Comparison of ENCODE assay signal across 14 cellular contexts in the genomic region with DNA sequence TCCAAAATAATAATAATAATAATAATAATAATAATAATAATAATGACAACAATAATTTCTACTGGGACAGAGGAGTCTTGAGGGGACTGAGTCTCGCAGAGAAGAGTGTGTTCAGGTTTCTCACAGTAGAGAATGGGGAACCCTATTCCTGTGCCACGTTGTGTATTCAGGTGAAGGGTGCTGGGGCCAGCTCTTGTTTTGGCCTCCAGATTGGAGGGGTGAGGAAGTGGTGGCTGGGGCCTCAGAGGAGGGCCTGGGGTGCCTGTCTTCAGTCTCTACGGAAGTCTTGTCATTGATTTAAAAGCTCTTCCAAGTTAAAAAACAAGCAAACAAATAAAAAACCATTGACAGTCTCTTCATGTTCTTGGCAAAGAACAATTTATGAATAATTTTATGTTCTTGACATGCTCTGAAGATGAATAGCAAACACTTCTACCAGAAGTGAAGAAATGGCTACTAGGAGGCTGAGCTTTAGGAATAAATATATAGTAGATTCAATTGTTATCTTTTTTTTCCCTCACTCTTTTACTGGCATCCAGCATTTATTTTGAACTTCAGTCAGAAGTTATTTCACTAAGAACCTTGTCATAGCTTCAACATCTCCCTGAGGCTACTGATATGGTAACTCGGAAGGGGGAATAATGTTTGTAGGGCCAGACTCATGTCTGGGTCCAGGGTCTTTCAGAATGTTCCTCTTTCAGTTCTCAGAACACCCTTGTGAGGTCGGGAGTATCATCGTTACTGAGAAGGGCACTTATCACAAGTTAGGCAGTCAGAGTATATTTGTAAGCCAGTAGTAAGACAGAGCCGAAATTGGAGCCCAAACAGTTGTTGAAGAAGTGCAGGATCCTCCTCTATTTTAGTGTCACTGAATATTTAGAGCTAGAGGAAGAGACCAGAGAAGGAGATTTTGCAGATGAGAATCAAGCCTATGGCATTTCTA. TPM values are rescaled to one million over a fixed set of nuclear protein-coding genes. Genes with fewer than 3 reads are reported as not detected.
A peak's percentile ranks its signal among the peaks of the same experiment; 100 is the strongest.
DNase-seq lines count a peak whose midpoint lies in the region; ATAC-seq and TF ChIP-seq lines count a peak whose summit lies in the region.
"Had no signal": no experiment of that assay in that cellular context is flagged by ENCODE, and none has a peak within 500 bp of the region (broad histone marks: within the 10 kb centered on the region; RNA-seq: fewer than 3 reads in every experiment).

No MANE protein-coding gene starts in this region.

- DNase-seq in naive B cell (no peak), GM10266 (ENCODE audit: extremely low spot score) (no peak), foreskin melanocyte (no peak), islet precursor cell (no peak), MCF 10A (ENCODE audit: unreplicated experiment) (no peak)
- DNase-seq: activated CD4-positive, alpha-beta T cell treated with anti-CD3 and anti-CD28 coated beads for 48 hours; activated naive CD4-positive, alpha-beta T cell treated with anti-CD3 and anti-CD28 coated beads, Interleukin-2, amount 10 ng/mL, durations not matched to agents 7 days and 5 days; mesenchymal stem cell; NCI-H2029; RPMI8226 had no signal

- H3K36me3 Mint-ChIP-seq in naive B cell, result no peaks in the 10 kb centered on the region
- H3K36me3 Mint-ChIP-seq in MCF 10A (ENCODE audit: insufficient read depth, unreplicated experiment), result no peaks in the 10 kb centered on the region

- peak; percentile 90 for ATAC-seq in GM18868 (IDR thresholded peaks at IDR 0.05; ENCODE audit: unreplicated experiment)
- peak; percentile 61 for ATAC-seq in GM21619 (IDR thresholded peaks at IDR 0.05; ENCODE audit: unreplicated experiment)
- peak; percentile 59 for ATAC-seq in HG03469 (IDR thresholded peaks at IDR 0.05; ENCODE audit: unreplicated experiment)
- peak; percentile 61 to 81 for ATAC-seq in naive B cell (ENCODE audit: low read depth in 2 of 2)
- ATAC-seq: gastroesophageal sphincter had no signal

- H3K27ac Mint-ChIP-seq in naive B cell (peak overlapping the region; percentile 4 to 76 (median 46)), MCF 10A (ENCODE audit: low read depth, unreplicated experiment) (no peak overlapping the region)
- H3K27ac Mint-ChIP-seq: activated naive CD4-positive, alpha-beta T cell treated with anti-CD3 and anti-CD28 coated beads, Interleukin-2, amount 10 ng/mL, durations not matched to agents 7 days and 5 days had no signal

- H3K4me3 Mint-ChIP-seq in naive B cell (peak overlapping the region in 2 of 8 donors; percentile 4 to 9), MCF 10A (ENCODE audit: unreplicated experiment) (no peak overlapping the region)
- H3K4me3 Mint-ChIP-seq: activated naive CD4-positive, alpha-beta T cell treated with anti-CD3 and anti-CD28 coated beads, Interleukin-2, amount 10 ng/mL, durations not matched to agents 7 days and 5 days had no signal

- H3K9me3 Mint-ChIP-seq in naive B cell (no peaks in the 10 kb centered on the region), MCF 10A (ENCODE audit: unreplicated experiment) (no peaks in the 10 kb centered on the region)
- H3K9me3 Mint-ChIP-seq: activated naive CD4-positive, alpha-beta T cell treated with anti-CD3 and anti-CD28 coated beads, Interleukin-2, amount 10 ng/mL, durations not matched to agents 7 days and 5 days had no signal

- CTCF ChIA-PET in MCF 10A (lab: Yijun Ruan, JAX), result interaction anchor here (0.7 to 2.0 kb wide), 2 partner anchors 10 to 236 kb away, joined by 3 to 9 read pairs; no protein-coding TSS in a partner anchor

- peaks cover 42 to 70% (median 61%) of the 10 kb centered on the region in 3 donors for H3K4me1 Mint-ChIP-seq in naive B cell
- peaks cover 1% of the 10 kb centered on the region for H3K4me1 Mint-ChIP-seq in MCF 10A (ENCODE audit: insufficient read depth, unreplicated experiment)

- POLR2A ChIA-PET in MCF 10A (lab: Yijun Ruan, JAX), result interaction anchor here (0.9 to 1.9 kb wide), 5 partner anchors 9 to 34 kb away, joined by 3 to 6 read pairs (median 4); no protein-coding TSS in a partner anchor

- BruUV-seq in MCF 10A (replicated peaks; lab: Mats Ljungman, UMichigan), result no TSS peak

- H3K27me3 Mint-ChIP-seq in naive B cell (no peaks in the 10 kb centered on the region), MCF 10A (ENCODE audit: insufficient read depth, unreplicated experiment) (no peaks in the 10 kb centered on the region)
- H3K27me3 Mint-ChIP-seq: activated naive CD4-positive, alpha-beta T cell treated with anti-CD3 and anti-CD28 coated beads, Interleukin-2, amount 10 ng/mL, durations not matched to agents 7 days and 5 days had no signal

- TF ChIP-seq CTCF in GM10266 (IDR thresholded peaks at IDR 0.05; ENCODE audit: control insufficient read depth, insufficient read depth, low read depth, missing control alignments) (no peak), MCF 10A (IDR thresholded peaks at IDR 0.05; ENCODE audit: unreplicated experiment) (no peak)

- intact Hi-C loops in MCF 10A (cut with micrococcal nuclease), result no loop called here

RNA-seq across cellular contexts. Expression of gene LRCH1, which starts 13.1 kb away (rescaled TPM):
- 10 to 100 TPM in 3 of 6 donors, 1 to 10 TPM in 3; 6.9 to 14.0 (median 9.8) TPM for polyA plus RNA-seq in naive B cell (ENCODE audit: low read depth in 6 of 6)
- total RNA-seq in MCF 10A (2022), result 15.4 and 16.5 TPM in 2 replicates
